Comparison of ENCODE assay signal across 19 cellular contexts in the genomic region with DNA sequence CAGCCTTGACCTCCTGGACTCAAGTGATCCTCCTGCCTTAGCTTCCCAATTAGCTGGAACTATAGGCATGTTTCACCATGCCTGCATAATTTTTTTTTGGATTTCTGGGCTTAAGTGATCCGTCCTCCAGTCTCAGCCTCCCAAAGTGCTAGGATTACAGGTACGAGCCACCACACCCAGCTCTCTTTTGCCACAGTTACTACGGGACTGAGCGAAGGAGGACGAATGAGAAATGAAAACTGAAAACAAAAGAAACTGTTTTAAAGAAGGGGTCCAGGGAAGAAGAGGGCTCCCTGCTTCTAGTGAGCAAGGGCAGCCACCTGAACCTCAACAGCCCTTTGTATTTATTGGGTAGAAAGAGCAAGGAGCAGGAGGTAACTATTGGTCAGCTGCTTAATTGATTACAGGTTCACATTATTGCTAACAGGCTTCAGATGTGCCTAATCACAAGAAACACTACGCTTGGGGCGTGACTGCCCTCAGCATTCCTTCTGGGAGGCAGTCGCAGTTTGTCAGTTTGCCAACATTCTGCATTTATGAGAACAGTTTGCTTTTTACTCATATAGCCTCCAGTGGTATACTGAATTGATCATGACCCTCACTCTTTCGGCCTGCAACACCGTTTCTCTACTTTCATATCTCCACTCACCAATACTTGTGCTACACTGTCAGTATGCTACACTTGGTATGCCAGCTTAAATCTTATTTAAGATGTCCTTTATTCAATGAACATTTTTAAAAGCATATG.
DNase-seq lines count a peak whose midpoint lies in the region; ATAC-seq, FAIRE-seq and TF ChIP-seq lines count a peak whose summit lies in the region.
"Had no signal": no experiment of that assay in that cellular context is flagged by ENCODE, and none has a peak within 500 bp of the region (broad histone marks: within the 10 kb centered on the region; RNA-seq: fewer than 3 reads in every experiment).

No MANE protein-coding gene starts in this region.

- H3K27me3 ChIP-seq in IMR-90 (ENCODE audit: control insufficient read depth, insufficient read depth, low read length) (no peaks in the 10 kb centered on the region), foreskin keratinocyte (no peaks in the 10 kb centered on the region)
- H3K27me3 ChIP-seq: neutrophil, sigmoid colon had no signal

- no peaks in the 10 kb centered on the region for H4K20me1 ChIP-seq in IMR-90 (ENCODE audit: insufficient read depth, low read length)

- POLR2A ChIA-PET in IMR-90 (lab: Charles Lee; ENCODE audit: unreplicated experiment), result no interaction called here

- no TSS peak for BruUV-seq in IMR-90 (replicated peaks; lab: Mats Ljungman, UMichigan)

- no peaks in the 10 kb centered on the region for H3K36me3 ChIP-seq in IMR-90 (ENCODE audit: control insufficient read depth, insufficient read depth, low read length)
- H3K36me3 ChIP-seq: neutrophil, sigmoid colon had no signal

- H3K9me3 ChIP-seq in IMR-90 (ENCODE audit: control insufficient read depth, insufficient read depth, low read length), result peaks cover 4% of the 10 kb centered on the region; the same call in 1 of the 2 replicates
- H3K9me3 ChIP-seq: neutrophil, sigmoid colon had no signal

- H4K8ac ChIP-seq in IMR-90 (ENCODE audit: low read depth in 2 of 2, low read length in 2 of 2), result no peak overlapping the region

- no peak overlapping the region for H4K91ac ChIP-seq in IMR-90 (ENCODE audit: insufficient read depth, low read depth, low read length)

- no peak overlapping the region for H3K9ac ChIP-seq in IMR-90 (ENCODE audit: low read depth, low read length)
- H3K9ac ChIP-seq: KMS-11 had no signal

- no peak overlapping the region for H3K4me2 ChIP-seq in IMR-90 (ENCODE audit: low read depth, low read length)
- H3K4me2 ChIP-seq: KMS-11 had no signal

- H2BK120ac ChIP-seq in IMR-90 (ENCODE audit: low read depth, low read length), result no peak overlapping the region

- H3K4me3 ChIP-seq in IMR-90 (ENCODE audit: insufficient read depth, low read depth, low read length), result no peak overlapping the region
- H3K4me3 ChIP-seq: sigmoid colon had no signal

- intact Hi-C loops in IMR-90 (cut with micrococcal nuclease) (no loop called here), left ventricle myocardium superior (cut with micrococcal nuclease) (no loop called here)

- H3K18ac ChIP-seq in IMR-90 (ENCODE audit: low read depth, low read length), result no peak overlapping the region

- H3K14ac ChIP-seq in IMR-90 (replicated peaks; ENCODE audit: low read depth, low read length), result no peak overlapping the region

- FAIRE-seq in D721Med (lab: Jason Lieb, UNC), result no peak
- FAIRE-seq: endometrium had no signal

- H3K4me1 ChIP-seq in IMR-90 (ENCODE audit: control insufficient read depth, insufficient read depth, low read length), result no peaks in the 10 kb centered on the region
- no peaks in the 10 kb centered on the region for H3K4me1 ChIP-seq in foreskin keratinocyte
- H3K4me1 ChIP-seq: sigmoid colon had no signal

- CTCF ChIA-PET in IMR-90 (lab: Yijun Ruan, JAX), result no interaction called here

- no peak overlapping the region for H2BK20ac ChIP-seq in IMR-90 (ENCODE audit: low read depth, low read length)

- ATAC-seq in IMR-90 (ENCODE audit: low read depth), result no peak
- ATAC-seq in foreskin keratinocyte, result peak; percentile 44
- ATAC-seq in left ventricle myocardium superior, result no peak

- no peak overlapping the region for H2BK5ac ChIP-seq in IMR-90 (ENCODE audit: low read depth, low read length, poor library complexity, severe bottlenecking)

- H2AFZ ChIP-seq in IMR-90 (replicated peaks; ENCODE audit: low read length, poor library complexity), result no peak overlapping the region

- WGBS in IMR-90 (ENCODE audit: extremely low coverage in 2 of 2, insufficient read length in 1 of 2), 2 experiments, result 47% methylated on average over 3 of the region's 10 CpGs; no CpG with 5 or more reads in 1 of the 2 experiments

- no peak for TF ChIP-seq CTCF in 22Rv1 (IDR thresholded peaks at IDR 0.05)
- no peak for TF ChIP-seq CTCF in IMR-90 (conservative IDR thresholded peaks at IDR 0.05; ENCODE audit: low read depth, low read length)
- no peak for TF ChIP-seq CTCF in foreskin keratinocyte (conservative IDR thresholded peaks at IDR 0.05)
- TF ChIP-seq CTCF in D721Med (IDR thresholded peaks at IDR 0.05; ENCODE audit: insufficient read depth, missing control alignments), result no peak

- no peak overlapping the region for H3K56ac ChIP-seq in IMR-90 (ENCODE audit: extremely low read depth, insufficient read depth, low read length)

- H3K79me1 ChIP-seq in IMR-90 (ENCODE audit: low read depth in 1 of 2, low read length in 2 of 2), result no peaks in the 10 kb centered on the region

- TF ChIP-seq RAD21 in IMR-90 (IDR thresholded peaks at IDR 0.05; ENCODE audit: low read length), result no peak

- in situ Hi-C loops in IMR-90 (cut with MboI; ENCODE audit: low sequenced_read_pairs), result no loop called here

- DNase-seq in IMR-90, result no peak
- peak; percentile 72 for DNase-seq in astrocyte of the hippocampus (ENCODE audit: low read depth, low spot score)
- peak; percentile 63 to 89 for DNase-seq in foreskin keratinocyte
- DNase-seq in dermis blood vessel endothelial cell, result no peak
- no peak for DNase-seq in cortex of kidney (lab: John Stamatoyannopoulos, UW)
- no peak for DNase-seq in D721Med (ENCODE audit: insufficient read length, low spot score)
- no peak for DNase-seq in left ventricle myocardium superior
- DNase-seq: activated CD4-positive, alpha-beta T cell treated with anti-CD3 and anti-CD28 coated beads, Interleukin-2, amount 10 ng/mL, durations not matched to agents 24 days and 14 days; activated naive CD4-positive, alpha-beta T cell treated with anti-CD3 and anti-CD28 coated beads, Interleukin-2, amount 10 ng/mL, durations not matched to agents 7 days and 5 days; caudate nucleus; NCI-H1436; SIG-M5; sigmoid colon; stimulated activated CD4-positive, alpha-beta T cell treated with anti-CD3 and anti-CD28 coated beads, Interleukin-2, amount 100 ng/mL, for 48 hours had no signal

- H2AK5ac ChIP-seq in IMR-90 (ENCODE audit: low read depth, low read length), result no peak overlapping the region

- no peak overlapping the region for H3K23ac ChIP-seq in IMR-90 (ENCODE audit: low read depth, low read length)

- no peak overlapping the region for H4K5ac ChIP-seq in IMR-90 (ENCODE audit: low read depth, low read length)

- H3K27ac ChIP-seq in 22Rv1 (peak overlapping the region; percentile 24; the same call in 1 of the 2 replicates), IMR-90 (ENCODE audit: insufficient read depth, low read length) (no peak overlapping the region), foreskin keratinocyte (no peak overlapping the region)
- H3K27ac ChIP-seq: HL-60, KMS-11, neutrophil, sigmoid colon had no signal

- no peak for TF ChIP-seq POLR2A in IMR-90 (IDR thresholded peaks at IDR 0.05; ENCODE audit: low read depth, low read length)

- H3K9me1 ChIP-seq in IMR-90 (ENCODE audit: insufficient read depth, low read length), result no peaks in the 10 kb centered on the region

- dilution Hi-C loops in IMR-90 (cut with HindIII; ENCODE audit: low sequenced_read_pairs, unreplicated experiment), result no loop called here

- peak overlapping the region; percentile 16 for H2AK9ac ChIP-seq in IMR-90 (replicated peaks; ENCODE audit: low read depth, low read length, poor library complexity)

- no peak overlapping the region for H2BK15ac ChIP-seq in IMR-90 (ENCODE audit: low read depth, low read length)

- no peak overlapping the region for H3K4ac ChIP-seq in IMR-90 (ENCODE audit: low read depth, low read length)

TF ChIP-seq in IMR-90, 13 proteins besides CTCF, POLR2A, EP300 and RAD21:
- TF ChIP-seq RCOR1 (IDR thresholded peaks at IDR 0.05; ENCODE audit: insufficient replicate concordance, low read length) (no peak), SMC3 (IDR thresholded peaks at IDR 0.05; ENCODE audit: low read depth, low read length) (no peak), MAFK (IDR thresholded peaks at IDR 0.05; ENCODE audit: low read depth, low read length) (no peak)
- TF ChIP-seq, protein P1, sequence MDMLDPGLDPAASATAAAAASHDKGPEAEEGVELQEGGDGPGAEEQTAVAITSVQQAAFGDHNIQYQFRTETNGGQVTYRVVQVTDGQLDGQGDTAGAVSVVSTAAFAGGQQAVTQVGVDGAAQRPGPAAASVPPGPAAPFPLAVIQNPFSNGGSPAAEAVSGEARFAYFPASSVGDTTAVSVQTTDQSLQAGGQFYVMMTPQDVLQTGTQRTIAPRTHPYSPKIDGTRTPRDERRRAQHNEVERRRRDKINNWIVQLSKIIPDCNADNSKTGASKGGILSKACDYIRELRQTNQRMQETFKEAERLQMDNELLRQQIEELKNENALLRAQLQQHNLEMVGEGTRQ (IDR thresholded peaks at IDR 0.05; ENCODE audit: low read depth, low read length), result no peak

Comparison
In these comparisons a context has a peak if more than half of its experiments do, and no peak if none do; other contexts are left out.
1. DNase-seq: peak in astrocyte of the hippocampus (single experiment) and foreskin keratinocyte (2 of 2); none in IMR-90 (single experiment), dermis blood vessel endothelial cell (single experiment), cortex of kidney (single experiment), D721Med (single experiment) and left ventricle myocardium superior (single experiment).